Comparison of ENCODE assay signal across 17 cellular contexts in genomic region chr21:8991968-8992621, GRCh38.
DNase-seq lines count a peak whose midpoint lies in the region; ATAC-seq and TF ChIP-seq lines count a peak whose summit lies in the region.
"Had no signal": no experiment of that assay in that cellular context is flagged by ENCODE, and none has a peak within 500 bp of the region (broad histone marks: within the 10 kb centered on the region; RNA-seq: fewer than 3 reads in every experiment).

No MANE protein-coding gene starts in this region.

- H3K27ac Mint-ChIP-seq in stimulated activated naive CD8-positive, alpha-beta T cell treated with anti-CD3 and anti-CD28 coated beads, Interleukin-15, amount 100 ng/mL, for 72 hours, result no peak overlapping the region
- H3K27ac Mint-ChIP-seq: progenitor cell of endocrine pancreas; stimulated activated naive CD8-positive, alpha-beta T cell treated with anti-CD3 and anti-CD28 coated beads, Interleukin-15, Interleukin-2, amounts not matched to agents 100 ng/mL and 50 ng/mL, for 24 hours had no signal

- no peaks in the 10 kb centered on the region for H3K27me3 ChIP-seq in aorta (ENCODE audit: control insufficient read depth in 1 of 2, insufficient read depth in 2 of 2, low read length in 1 of 2)
- no peaks in the 10 kb centered on the region for H3K27me3 ChIP-seq in thyroid gland
- H3K27me3 ChIP-seq: hepatocyte had no signal

- H3K4me1 ChIP-seq in aorta (ENCODE audit: control insufficient read depth in 1 of 2, insufficient read depth in 2 of 2, low read length in 2 of 2), result no peaks in the 10 kb centered on the region
- no peaks in the 10 kb centered on the region for H3K4me1 ChIP-seq in thyroid gland
- H3K4me1 ChIP-seq: Caco-2, spleen had no signal

- no peak for DNase-seq in stimulated activated naive CD8-positive, alpha-beta T cell treated with anti-CD3 and anti-CD28 coated beads, Interleukin-15, Interleukin-2, amounts not matched to agents 100 U/mL and 50 U/mL, for 24 hours
- no peak for DNase-seq in stimulated activated naive CD8-positive, alpha-beta T cell treated with anti-CD3 and anti-CD28 coated beads, Interleukin-15, amount 100 ng/mL, for 72 hours
- peak; percentile 80 for DNase-seq in SHP77 treated with DMSO at 0.1 percent for 48 hours (lab: John Stamatoyannopoulos, UW)
- no peak for DNase-seq in aorta
- DNase-seq in thyroid gland, result no peak
- DNase-seq in SKM-1 treated with dmso at 0.1 percent for 144 hours (lab: John Stamatoyannopoulos, UW; ENCODE audit: unreplicated experiment), result no peak
- DNase-seq: Caco-2, GF-D8, left ventricle myocardium superior, NCI-H1105 treated with DMSO at 0.1 percent for 48 hours, spleen, WERI-Rb-1 had no signal

- peaks cover 61% of the 10 kb centered on the region for H3K9me3 ChIP-seq in iPS-18c (ENCODE audit: control insufficient read depth, insufficient read depth, low read length)
- peaks cover 3% of the 10 kb centered on the region for H3K9me3 ChIP-seq in aorta (ENCODE audit: control insufficient read depth, low read length)
- H3K9me3 ChIP-seq in thyroid gland, result no peaks in the 10 kb centered on the region

- no peak overlapping the region for H3K27ac ChIP-seq in aorta (ENCODE audit: low read depth in 1 of 2, low read length in 2 of 2)
- H3K27ac ChIP-seq in thyroid gland, result no peak overlapping the region
- H3K27ac ChIP-seq: hepatocyte, spleen, WERI-Rb-1 had no signal

- H3K36me3 ChIP-seq in aorta (ENCODE audit: control insufficient read depth in 1 of 2, insufficient read depth in 2 of 2, low read length in 1 of 2), result no peaks in the 10 kb centered on the region
- no peaks in the 10 kb centered on the region for H3K36me3 ChIP-seq in thyroid gland
- H3K36me3 ChIP-seq: spleen, WERI-Rb-1 had no signal

- no peak for TF ChIP-seq POLR2A in thyroid gland (IDR thresholded peaks at IDR 0.05)

- H3K27me3 Mint-ChIP-seq in stimulated activated naive CD8-positive, alpha-beta T cell treated with anti-CD3 and anti-CD28 coated beads, Interleukin-15, amount 100 ng/mL, for 72 hours, result peaks cover 42% of the 10 kb centered on the region
- H3K27me3 Mint-ChIP-seq: progenitor cell of endocrine pancreas had no signal

- WGBS in aorta, 2 donors, result 42 to 49% methylated on average over 3 of the region's 3 CpGs
- WGBS in thyroid gland, 2 donors, result 47 to 52% methylated on average over 3 of the region's 3 CpGs

- no peak for TF ChIP-seq CTCF in thyroid gland (IDR thresholded peaks at IDR 0.05)

- intact Hi-C loops in aorta (cut with DNase I), result no loop called here
- intact Hi-C loops in thyroid gland (cut with DNase I), result no loop called here

- H3K4me3 Mint-ChIP-seq in stimulated activated naive CD8-positive, alpha-beta T cell treated with anti-CD3 and anti-CD28 coated beads, Interleukin-15, amount 100 ng/mL, for 72 hours, result no peak overlapping the region
- H3K4me3 Mint-ChIP-seq: stimulated activated naive CD8-positive, alpha-beta T cell treated with anti-CD3 and anti-CD28 coated beads, Interleukin-15, Interleukin-2, amounts not matched to agents 100 ng/mL and 50 ng/mL, for 24 hours had no signal

- H3K4me1 Mint-ChIP-seq in stimulated activated naive CD8-positive, alpha-beta T cell treated with anti-CD3 and anti-CD28 coated beads, Interleukin-15, amount 100 ng/mL, for 72 hours, result no peaks in the 10 kb centered on the region

- H3K4me3 ChIP-seq in iPS-18c (ENCODE audit: insufficient read depth, low read depth, low read length), result peak overlapping the region; percentile 26; the same call in 1 of the 2 replicates
- H3K4me3 ChIP-seq in aorta (ENCODE audit: low read length in 2 of 2), result no peak overlapping the region
- no peak overlapping the region for H3K4me3 ChIP-seq in thyroid gland (replicated peaks in 1 of 3)
- H3K4me3 ChIP-seq: hepatocyte, spleen had no signal

- ATAC-seq in stimulated activated naive CD8-positive, alpha-beta T cell treated with anti-CD3 and anti-CD28 coated beads, Interleukin-15, Interleukin-2, amounts not matched to agents 100 U/mL and 50 U/mL, for 24 hours, result peak; percentile 34
- ATAC-seq in stimulated activated naive CD8-positive, alpha-beta T cell treated with anti-CD3 and anti-CD28 coated beads, Interleukin-15, amount 100 ng/mL, for 72 hours, result no peak
- peak; percentile 8 for ATAC-seq in aorta (ENCODE audit: low FRiP score)
- no peak for ATAC-seq in HG02610 (IDR thresholded peaks at IDR 0.05; ENCODE audit: unreplicated experiment)

- peaks cover 37 to 39% of the 10 kb centered on the region in 2 donors for H3K9me3 Mint-ChIP-seq in stimulated activated naive CD8-positive, alpha-beta T cell treated with anti-CD3 and anti-CD28 coated beads, Interleukin-15, amount 100 ng/mL, for 72 hours

Comparison
In these comparisons a context has a peak if more than half of its experiments do, and no peak if none do; other contexts are left out.
1. ATAC-seq: peak in stimulated activated naive CD8-positive, alpha-beta T cell treated with anti-CD3 and anti-CD28 coated beads, Interleukin-15, Interleukin-2, amounts not matched to agents 100 U/mL and 50 U/mL, for 24 hours (single experiment) and aorta (single experiment); none in stimulated activated naive CD8-positive, alpha-beta T cell treated with anti-CD3 and anti-CD28 coated beads, Interleukin-15, amount 100 ng/mL, for 72 hours (single experiment) and HG02610 (single experiment).